1 cellular context compared by ENCODE assay signal in genomic region chr4:3791910-3792542, GRCh38.
TF ChIP-seq lines count a peak whose summit lies in the region.

No MANE protein-coding gene starts in this region.

TF ChIP-seq in HEK293, 187 proteins besides CTCF, POLR2A, EP300 and RAD21 (continued from another document):
- TF ChIP-seq, protein P1, sequence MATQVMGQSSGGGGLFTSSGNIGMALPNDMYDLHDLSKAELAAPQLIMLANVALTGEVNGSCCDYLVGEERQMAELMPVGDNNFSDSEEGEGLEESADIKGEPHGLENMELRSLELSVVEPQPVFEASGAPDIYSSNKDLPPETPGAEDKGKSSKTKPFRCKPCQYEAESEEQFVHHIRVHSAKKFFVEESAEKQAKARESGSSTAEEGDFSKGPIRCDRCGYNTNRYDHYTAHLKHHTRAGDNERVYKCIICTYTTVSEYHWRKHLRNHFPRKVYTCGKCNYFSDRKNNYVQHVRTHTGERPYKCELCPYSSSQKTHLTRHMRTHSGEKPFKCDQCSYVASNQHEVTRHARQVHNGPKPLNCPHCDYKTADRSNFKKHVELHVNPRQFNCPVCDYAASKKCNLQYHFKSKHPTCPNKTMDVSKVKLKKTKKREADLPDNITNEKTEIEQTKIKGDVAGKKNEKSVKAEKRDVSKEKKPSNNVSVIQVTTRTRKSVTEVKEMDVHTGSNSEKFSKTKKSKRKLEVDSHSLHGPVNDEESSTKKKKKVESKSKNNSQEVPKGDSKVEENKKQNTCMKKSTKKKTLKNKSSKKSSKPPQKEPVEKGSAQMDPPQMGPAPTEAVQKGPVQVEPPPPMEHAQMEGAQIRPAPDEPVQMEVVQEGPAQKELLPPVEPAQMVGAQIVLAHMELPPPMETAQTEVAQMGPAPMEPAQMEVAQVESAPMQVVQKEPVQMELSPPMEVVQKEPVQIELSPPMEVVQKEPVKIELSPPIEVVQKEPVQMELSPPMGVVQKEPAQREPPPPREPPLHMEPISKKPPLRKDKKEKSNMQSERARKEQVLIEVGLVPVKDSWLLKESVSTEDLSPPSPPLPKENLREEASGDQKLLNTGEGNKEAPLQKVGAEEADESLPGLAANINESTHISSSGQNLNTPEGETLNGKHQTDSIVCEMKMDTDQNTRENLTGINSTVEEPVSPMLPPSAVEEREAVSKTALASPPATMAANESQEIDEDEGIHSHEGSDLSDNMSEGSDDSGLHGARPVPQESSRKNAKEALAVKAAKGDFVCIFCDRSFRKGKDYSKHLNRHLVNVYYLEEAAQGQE (tag by site-specific recombination; IDR thresholded peaks at IDR 0.05), result peak; percentile 98
- TF ChIP-seq ZXDB (tag by site-specific recombination; IDR thresholded peaks at IDR 0.05) (no peak), ZNF211 (tag by site-specific recombination; IDR thresholded peaks at IDR 0.05; ENCODE audit: low read depth) (no peak), YY1 (tag by site-specific recombination; IDR thresholded peaks at IDR 0.05) (no peak), ZNF362 (tag by site-specific recombination; IDR thresholded peaks at IDR 0.05) (no peak), ZNF416 (tag by site-specific recombination; IDR thresholded peaks at IDR 0.05) (no peak), SALL2 (tag by site-specific recombination; IDR thresholded peaks at IDR 0.05; ENCODE audit: borderline replicate concordance) (no peak), ZIC2 (tag by site-specific recombination; IDR thresholded peaks at IDR 0.05) (peak; percentile 31), BCL11B (tag by site-specific recombination; IDR thresholded peaks at IDR 0.05; ENCODE audit: low read depth) (no peak), ZNF600 (tag by site-specific recombination; IDR thresholded peaks at IDR 0.05) (peak; percentile 39; the same call in 1 of the 2 replicates), KLF1 (tag by site-specific recombination; IDR thresholded peaks at IDR 0.05) (no peak)
